8 cellular contexts compared by ENCODE assay signal in genomic region chr5:94849821-94850736, GRCh38.
DNase-seq lines count a peak whose midpoint lies in the region; ATAC-seq lines count a peak whose summit lies in the region.

No MANE protein-coding gene starts in this region.

- H3K27ac Mint-ChIP-seq in activated naive CD4-positive, alpha-beta T cell treated with anti-CD3 and anti-CD28 coated beads, Interleukin-2, amount 50 U/mL, for 72 hours: no peak overlapping the region

- H3K9me3 Mint-ChIP-seq in activated naive CD4-positive, alpha-beta T cell treated with anti-CD3 and anti-CD28 coated beads, Interleukin-2, amount 50 U/mL, for 72 hours: no peaks in the 10 kb centered on the region

- ATAC-seq in HG03135 (IDR thresholded peaks at IDR 0.05; ENCODE audit: unreplicated experiment): peak; percentile 95
- ATAC-seq in activated naive CD4-positive, alpha-beta T cell treated with anti-CD3 and anti-CD28 coated beads, Interleukin-2, amount 50 U/mL, for 72 hours: peak; percentile 51 to 84

- no peaks in the 10 kb centered on the region for H3K36me3 Mint-ChIP-seq in activated naive CD4-positive, alpha-beta T cell treated with anti-CD3 and anti-CD28 coated beads, Interleukin-2, amount 50 U/mL, for 72 hours

- DNase-seq in NCI-H345 (lab: John Stamatoyannopoulos, UW): peak; percentile 61
- DNase-seq in NCI-H345 treated with DMSO at 0.1 percent for 48 hours (lab: John Stamatoyannopoulos, UW; ENCODE audit: unreplicated experiment): no peak
- peak; percentile 11 for DNase-seq in GM19240 (ENCODE audit: insufficient read length, low spot score)
- peak; percentile 48 for DNase-seq in NCI-H460 (ENCODE audit: extremely low read depth, low read depth)
- DNase-seq in activated naive CD4-positive, alpha-beta T cell treated with anti-CD3 and anti-CD28 coated beads, Interleukin-2, amount 50 U/mL, for 72 hours (ENCODE audit: low spot score in 2 of 2): peak in 1 of 2 donors; percentile 18
- peak; percentile 71 for DNase-seq in iPS DF 19.7 (ENCODE audit: low read depth, low spot score)
- peak; percentile 2 for DNase-seq in stimulated activated CD8-positive, alpha-beta memory T cell treated with anti-CD3 and anti-CD28 coated beads, Interleukin-12 subunit alpha, Interleukin-12 subunit beta, amount 100 ng/mL, for 4 hours (ENCODE audit: low read depth)
